1 cellular context compared by ENCODE assay signal in the genomic region with DNA sequence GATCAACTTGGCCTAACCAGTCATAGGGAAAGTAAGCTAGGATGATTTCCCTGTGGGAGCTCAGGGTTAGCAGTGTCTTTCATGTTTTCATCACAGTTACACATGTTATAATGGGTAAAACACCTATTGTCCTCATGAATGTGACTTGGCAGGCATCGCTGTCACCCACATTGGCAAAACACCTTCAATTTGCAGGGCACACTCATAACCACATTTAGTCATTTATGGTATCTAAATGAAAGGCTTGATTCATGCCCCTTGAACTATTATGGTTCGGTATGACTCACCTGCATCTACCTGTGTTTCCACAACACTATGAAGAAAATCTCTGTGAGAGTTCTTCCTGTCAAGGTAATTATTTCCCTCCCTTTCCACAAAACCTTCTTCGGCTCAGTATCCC.
TF ChIP-seq lines count a peak whose summit lies in the region.

No MANE protein-coding gene starts in this region.

TF ChIP-seq in GM12878, 131 proteins besides CTCF, POLR2A, EP300 and RAD21 (continued from another document):
- TF ChIP-seq, protein P1, sequence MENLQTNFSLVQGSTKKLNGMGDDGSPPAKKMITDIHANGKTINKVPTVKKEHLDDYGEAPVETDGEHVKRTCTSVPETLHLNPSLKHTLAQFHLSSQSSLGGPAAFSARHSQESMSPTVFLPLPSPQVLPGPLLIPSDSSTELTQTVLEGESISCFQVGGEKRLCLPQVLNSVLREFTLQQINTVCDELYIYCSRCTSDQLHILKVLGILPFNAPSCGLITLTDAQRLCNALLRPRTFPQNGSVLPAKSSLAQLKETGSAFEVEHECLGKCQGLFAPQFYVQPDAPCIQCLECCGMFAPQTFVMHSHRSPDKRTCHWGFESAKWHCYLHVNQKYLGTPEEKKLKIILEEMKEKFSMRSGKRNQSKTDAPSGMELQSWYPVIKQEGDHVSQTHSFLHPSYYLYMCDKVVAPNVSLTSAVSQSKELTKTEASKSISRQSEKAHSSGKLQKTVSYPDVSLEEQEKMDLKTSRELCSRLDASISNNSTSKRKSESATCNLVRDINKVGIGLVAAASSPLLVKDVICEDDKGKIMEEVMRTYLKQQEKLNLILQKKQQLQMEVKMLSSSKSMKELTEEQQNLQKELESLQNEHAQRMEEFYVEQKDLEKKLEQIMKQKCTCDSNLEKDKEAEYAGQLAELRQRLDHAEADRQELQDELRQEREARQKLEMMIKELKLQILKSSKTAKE (IDR thresholded peaks at IDR 0.05; ENCODE audit: low read depth, poor library complexity, severe bottlenecking), result peak; percentile 16
- TF ChIP-seq EGR1 (IDR thresholded peaks at IDR 0.05; ENCODE audit: borderline replicate concordance in 1 of 2, low read depth in 2 of 2, low read length in 2 of 2) (no peak), RAD51 (IDR thresholded peaks at IDR 0.05) (peak; percentile 9; the same call in 1 of the 2 replicates), SMAD1 (IDR thresholded peaks at IDR 0.05; ENCODE audit: low read depth, partially characterized antibody) (peak; percentile 67), SUZ12 (IDR thresholded peaks at IDR 0.05; ENCODE audit: unreplicated experiment) (no peak), MEF2B (IDR thresholded peaks at IDR 0.05; ENCODE audit: partially characterized antibody, poor library complexity, severe bottlenecking) (peak; percentile 73), MTA3 (IDR thresholded peaks at IDR 0.05; ENCODE audit: borderline replicate concordance, low read length) (peak; percentile 73; the same call in 1 of the 2 replicates), ATF7 (IDR thresholded peaks at IDR 0.05; ENCODE audit: low read depth) (peak; percentile 69; the same call in 1 of the 2 replicates), BMI1 (IDR thresholded peaks at IDR 0.05; ENCODE audit: borderline replicate concordance) (peak; percentile 81; the same call in 1 of the 2 replicates), CREB1 (IDR thresholded peaks at IDR 0.05; ENCODE audit: low read depth) (no peak), ETV6 (conservative IDR thresholded peaks at IDR 0.05 in 1 of 2, IDR thresholded peaks at IDR 0.05 in 1 of 2; ENCODE audit: borderline replicate concordance in 1 of 2, low read depth in 1 of 2) (peak in 1 of 2 experiments; percentile 75; a peak in 2 of 4 replicates), CREM (IDR thresholded peaks at IDR 0.05; ENCODE audit: low read depth) (peak; percentile 54; the same call in 1 of the 2 replicates), NFIC (IDR thresholded peaks at IDR 0.05; ENCODE audit: low read depth, low read length) (peak; percentile 79), FOXM1 (IDR thresholded peaks at IDR 0.05; ENCODE audit: low read depth, low read length) (peak; percentile 50; the same call in 1 of the 2 replicates), BHLHE40 (IDR thresholded peaks at IDR 0.05; ENCODE audit: borderline replicate concordance in 1 of 2, low read depth in 2 of 2, low read length in 1 of 2) (peak; percentile 87 to 92), JUNB (IDR thresholded peaks at IDR 0.05) (peak; percentile 95), IRF4 (IDR thresholded peaks at IDR 0.05; ENCODE audit: low read depth, low read length) (peak; percentile 93), SMAD5 (IDR thresholded peaks at IDR 0.05; ENCODE audit: low read depth) (no peak), RUNX3 (IDR thresholded peaks at IDR 0.05; ENCODE audit: low read length) (peak; percentile 92), STAT3 (IDR thresholded peaks at IDR 0.05; ENCODE audit: low read depth, low read length) (no peak), SIX5 (IDR thresholded peaks at IDR 0.05; ENCODE audit: low read depth, low read length, severe bottlenecking) (no peak), TCF7 (IDR thresholded peaks at IDR 0.05; ENCODE audit: borderline replicate concordance) (peak; percentile 76), SP1 (IDR thresholded peaks at IDR 0.05; ENCODE audit: low read depth, low read length) (no peak), EED (IDR thresholded peaks at IDR 0.05; ENCODE audit: low read depth) (peak; percentile 77), BCL11A (IDR thresholded peaks at IDR 0.05; ENCODE audit: low read depth, low read length) (peak; percentile 89), ZNF217 (IDR thresholded peaks at IDR 0.05) (peak; percentile 75; the same call in 1 of the 2 replicates), NBN (IDR thresholded peaks at IDR 0.05) (peak; percentile 69)
- TF ChIP-seq, protein P2, sequence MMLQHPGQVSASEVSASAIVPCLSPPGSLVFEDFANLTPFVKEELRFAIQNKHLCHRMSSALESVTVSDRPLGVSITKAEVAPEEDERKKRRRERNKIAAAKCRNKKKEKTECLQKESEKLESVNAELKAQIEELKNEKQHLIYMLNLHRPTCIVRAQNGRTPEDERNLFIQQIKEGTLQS (IDR thresholded peaks at IDR 0.05; ENCODE audit: borderline replicate concordance, extremely low read depth, low read depth, low read length), result no peak
- TF ChIP-seq, protein P3, sequence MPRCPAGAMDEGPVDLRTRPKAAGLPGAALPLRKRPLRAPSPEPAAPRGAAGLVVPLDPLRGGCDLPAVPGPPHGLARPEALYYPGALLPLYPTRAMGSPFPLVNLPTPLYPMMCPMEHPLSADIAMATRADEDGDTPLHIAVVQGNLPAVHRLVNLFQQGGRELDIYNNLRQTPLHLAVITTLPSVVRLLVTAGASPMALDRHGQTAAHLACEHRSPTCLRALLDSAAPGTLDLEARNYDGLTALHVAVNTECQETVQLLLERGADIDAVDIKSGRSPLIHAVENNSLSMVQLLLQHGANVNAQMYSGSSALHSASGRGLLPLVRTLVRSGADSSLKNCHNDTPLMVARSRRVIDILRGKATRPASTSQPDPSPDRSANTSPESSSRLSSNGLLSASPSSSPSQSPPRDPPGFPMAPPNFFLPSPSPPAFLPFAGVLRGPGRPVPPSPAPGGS (IDR thresholded peaks at IDR 0.05; ENCODE audit: borderline replicate concordance, insufficient read depth, low read depth, low read length, poor library complexity, severe bottlenecking), result peak; percentile 48
- TF ChIP-seq, protein P4, sequence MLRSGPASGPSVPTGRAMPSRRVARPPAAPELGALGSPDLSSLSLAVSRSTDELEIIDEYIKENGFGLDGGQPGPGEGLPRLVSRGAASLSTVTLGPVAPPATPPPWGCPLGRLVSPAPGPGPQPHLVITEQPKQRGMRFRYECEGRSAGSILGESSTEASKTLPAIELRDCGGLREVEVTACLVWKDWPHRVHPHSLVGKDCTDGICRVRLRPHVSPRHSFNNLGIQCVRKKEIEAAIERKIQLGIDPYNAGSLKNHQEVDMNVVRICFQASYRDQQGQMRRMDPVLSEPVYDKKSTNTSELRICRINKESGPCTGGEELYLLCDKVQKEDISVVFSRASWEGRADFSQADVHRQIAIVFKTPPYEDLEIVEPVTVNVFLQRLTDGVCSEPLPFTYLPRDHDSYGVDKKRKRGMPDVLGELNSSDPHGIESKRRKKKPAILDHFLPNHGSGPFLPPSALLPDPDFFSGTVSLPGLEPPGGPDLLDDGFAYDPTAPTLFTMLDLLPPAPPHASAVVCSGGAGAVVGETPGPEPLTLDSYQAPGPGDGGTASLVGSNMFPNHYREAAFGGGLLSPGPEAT (IDR thresholded peaks at IDR 0.05; ENCODE audit: low read depth), result peak; percentile 67; the same call in 1 of the 2 replicates
- TF ChIP-seq, protein P5, sequence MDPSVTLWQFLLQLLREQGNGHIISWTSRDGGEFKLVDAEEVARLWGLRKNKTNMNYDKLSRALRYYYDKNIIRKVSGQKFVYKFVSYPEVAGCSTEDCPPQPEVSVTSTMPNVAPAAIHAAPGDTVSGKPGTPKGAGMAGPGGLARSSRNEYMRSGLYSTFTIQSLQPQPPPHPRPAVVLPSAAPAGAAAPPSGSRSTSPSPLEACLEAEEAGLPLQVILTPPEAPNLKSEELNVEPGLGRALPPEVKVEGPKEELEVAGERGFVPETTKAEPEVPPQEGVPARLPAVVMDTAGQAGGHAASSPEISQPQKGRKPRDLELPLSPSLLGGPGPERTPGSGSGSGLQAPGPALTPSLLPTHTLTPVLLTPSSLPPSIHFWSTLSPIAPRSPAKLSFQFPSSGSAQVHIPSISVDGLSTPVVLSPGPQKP (IDR thresholded peaks at IDR 0.05; ENCODE audit: low read depth, low read length), result no peak
